In genomic region chr6:31305674-31306219, GRCh38 we compare ENCODE assay signal across 1 cellular context.
A peak's percentile ranks its signal among the peaks of the same experiment; 100 is the strongest.
TF ChIP-seq lines count a peak whose summit lies in the region.

No MANE protein-coding gene starts in this region.

TF ChIP-seq in HepG2, 621 proteins besides CTCF, POLR2A, EP300 and RAD21:
- TF ChIP-seq ZBTB3 (CRISPR knock-in tag; IDR thresholded peaks at IDR 0.05; ENCODE audit: borderline replicate concordance, low read depth) (no peak), ATF1 (CRISPR knock-in tag; IDR thresholded peaks at IDR 0.05) (no peak), PBX2 (CRISPR knock-in tag; IDR thresholded peaks at IDR 0.05) (no peak), PAF1 (CRISPR knock-in tag; IDR thresholded peaks at IDR 0.05) (no peak), PCBP1 (IDR thresholded peaks at IDR 0.05; ENCODE audit: borderline replicate concordance, low read depth, low read length) (no peak), ETS1 (CRISPR knock-in tag; IDR thresholded peaks at IDR 0.05) (no peak), ZNF430 (CRISPR knock-in tag; IDR thresholded peaks at IDR 0.05) (no peak), ZNF3 (CRISPR knock-in tag; IDR thresholded peaks at IDR 0.05) (no peak), ZNF629 (CRISPR knock-in tag; conservative IDR thresholded peaks at IDR 0.05) (0 out of 2 replicates have a peak, but pooled peaks have one; percentile 32)
